In the genomic region with DNA sequence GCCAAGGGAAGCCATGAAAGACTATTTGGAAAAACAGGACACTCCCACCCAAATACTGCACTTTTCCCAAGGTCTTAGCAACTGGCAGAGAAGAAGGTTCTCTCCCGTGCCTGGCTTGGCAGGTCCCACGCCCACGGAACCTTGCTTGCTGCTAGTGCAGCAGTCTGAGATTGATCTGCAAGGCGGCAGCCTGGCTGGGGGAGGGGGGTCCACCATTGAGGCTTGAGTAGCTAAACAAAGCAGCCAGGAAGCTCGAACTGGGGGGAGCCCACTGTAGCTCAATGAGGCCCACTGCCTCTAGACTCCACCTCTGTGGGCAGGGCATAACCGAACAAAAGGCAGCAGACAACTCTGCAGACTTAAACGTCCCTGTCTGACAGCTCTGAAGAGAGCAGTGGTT, we compare ENCODE assay signal across 33 cellular contexts.
A peak's percentile ranks its signal among the peaks of the same experiment; 100 is the strongest.
DNase-seq lines count a peak whose midpoint lies in the region; FAIRE-seq and TF ChIP-seq lines count a peak whose summit lies in the region.
"Had no signal": no experiment of that assay in that cellular context is flagged by ENCODE, and none has a peak within 500 bp of the region (broad histone marks: within the 10 kb centered on the region; RNA-seq: fewer than 3 reads in every experiment).

No MANE protein-coding gene starts in this region.

- H3K18ac ChIP-seq in neuronal stem cell (ENCODE audit: low read length) = no peak overlapping the region

- H3K4ac ChIP-seq in neuronal stem cell (ENCODE audit: low read length) = no peak overlapping the region

- FAIRE-seq in kidney (lab: Jason Lieb, UNC) = no peak
- FAIRE-seq: A204.1, D721Med had no signal

- H2BK120ac ChIP-seq in neuronal stem cell (ENCODE audit: low read depth, low read length) = no peak overlapping the region

- no peak overlapping the region for H2BK15ac ChIP-seq in neuronal stem cell (ENCODE audit: low read length)

- H3K23ac ChIP-seq in neuronal stem cell (ENCODE audit: low read depth, low read length, poor library complexity) = no peak overlapping the region

- H3K36me3 ChIP-seq in kidney (ENCODE audit: control insufficient read depth in 1 of 2, insufficient read depth in 2 of 2, low read length in 2 of 2) = no peaks in the 10 kb centered on the region
- no peaks in the 10 kb centered on the region for H3K36me3 ChIP-seq in neuronal stem cell (replicated peaks in 1 of 2; ENCODE audit: control insufficient read depth in 2 of 2, insufficient read depth in 2 of 2, low read length in 2 of 2)
- H3K36me3 ChIP-seq: BE2C; BLaER1; BLaER1 treated with 17β-estradiol and CSF1 and Interleukin-3, amounts not matched to agents 10 nM and 100 nM had no signal

- peak overlapping the region; percentile 71 for H2AFZ ChIP-seq in neuronal stem cell (ENCODE audit: low read length)

- no peaks in the 10 kb centered on the region for H3K79me1 ChIP-seq in neuronal stem cell (ENCODE audit: low read depth, low read length)

- no peak overlapping the region for H4K91ac ChIP-seq in neuronal stem cell (ENCODE audit: low read depth, low read length, poor library complexity)

- no peaks in the 10 kb centered on the region for H3K9me3 ChIP-seq in kidney (ENCODE audit: control insufficient read depth in 1 of 2, low read length in 2 of 2)
- no peaks in the 10 kb centered on the region for H3K9me3 ChIP-seq in neuronal stem cell (replicated peaks in 1 of 2; ENCODE audit: control insufficient read depth in 2 of 2, insufficient read depth in 1 of 2, low read depth in 1 of 2, low read length in 2 of 2)
- H3K9me3 ChIP-seq: A549, BE2C, Caco-2 had no signal

- no peak overlapping the region for H3K4me3 ChIP-seq in kidney (ENCODE audit: low read length in 2 of 2)
- H3K4me3 ChIP-seq in neuronal stem cell (ENCODE audit: low read length in 2 of 2) = no peak overlapping the region
- H3K4me3 ChIP-seq: A549; BLaER1; BLaER1 treated with 17β-estradiol and CSF1 and Interleukin-3, amounts not matched to agents 10 nM and 100 nM had no signal

- no peak overlapping the region for H2BK5ac ChIP-seq in neuronal stem cell (ENCODE audit: low read length)

- H3K9ac ChIP-seq in kidney (ENCODE audit: low read length in 2 of 2) (no peak overlapping the region), neuronal stem cell (ENCODE audit: low read depth, low read length, poor library complexity) (no peak overlapping the region)
- H3K9ac ChIP-seq: BLaER1; BLaER1 treated with 17β-estradiol and CSF1 and Interleukin-3, amounts not matched to agents 10 nM and 100 nM had no signal

- H2AK5ac ChIP-seq in neuronal stem cell (ENCODE audit: low read depth, low read length) = no peak overlapping the region

- intact Hi-C loops in kidney (cut with DNase I) = no loop called here

- H2BK12ac ChIP-seq in neuronal stem cell (ENCODE audit: low read length) = no peak overlapping the region

- no CpG with 5 or more reads among the region's 7 CpGs for WGBS in neuronal stem cell (ENCODE audit: extremely low coverage in 2 of 2, insufficient read length in 2 of 2, insufficient replicate concordance in 1 of 2), 2 donors

- no peak overlapping the region for H3K4me2 ChIP-seq in neuronal stem cell (ENCODE audit: insufficient read depth, low read length, poor library complexity, severe bottlenecking)
- H3K4me2 ChIP-seq: A549; BLaER1; BLaER1 treated with 17β-estradiol and CSF1 and Interleukin-3, amounts not matched to agents 10 nM and 100 nM had no signal

- H3K4me1 ChIP-seq in kidney (ENCODE audit: control insufficient read depth in 1 of 2, insufficient read depth in 1 of 2, low read depth in 1 of 2, low read length in 2 of 2) (no peaks in the 10 kb centered on the region), neuronal stem cell (ENCODE audit: control insufficient read depth in 2 of 2, insufficient read depth in 1 of 2, low read depth in 1 of 2, low read length in 2 of 2) (no peaks in the 10 kb centered on the region)
- H3K4me1 ChIP-seq: A549, BE2C, BLaER1, Caco-2 had no signal

- TF ChIP-seq CTCF in kidney (IDR thresholded peaks at IDR 0.05; ENCODE audit: borderline replicate concordance, extremely low read depth, insufficient read depth) = no peak

- H3K27ac ChIP-seq in kidney (ENCODE audit: low read depth in 2 of 2, low read length in 2 of 2) (no peak overlapping the region), neuronal stem cell (replicated peaks; ENCODE audit: low read length) (no peak overlapping the region)
- H3K27ac ChIP-seq: 22Rv1; A549; BLaER1; BLaER1 treated with 17β-estradiol and CSF1 and Interleukin-3, amounts not matched to agents 10 nM and 100 nM; C4-2B had no signal

- DNase-seq in ELF-1 (ENCODE audit: low read depth, low spot score) = peak; percentile 4
- peak; percentile 61 for DNase-seq in kidney
- no peak for DNase-seq in neuronal stem cell (ENCODE audit: low spot score)
- no peak for DNase-seq in putamen (ENCODE audit: low spot score)
- DNase-seq in activated effector memory CD4-positive, alpha-beta T cell treated with Interleukin-2 at 50 U/mL for 16 hours = no peak
- DNase-seq in dedifferentiated amniotic fluid mesenchymal stem cell (ENCODE audit: extremely low spot score) = no peak
- DNase-seq: 8988T; ACHN; AML-193; BE2C; C1 segment of cervical spinal cord; Caco-2; Calu3; CD4-positive, alpha-beta memory T cell; CD4-positive, alpha-beta T cell; CD4-positive, CD25-positive, alpha-beta regulatory T cell; CD8-positive, alpha-beta memory T cell; CD8-positive, alpha-beta T cell; COR-L47; DMS 273 treated with DMSO at 0.1 percent for 48 hours; DMS153; DMS53; DMS79; DMS79 treated with DMSO at 0.1 percent for 48 hours; DND-41; EL had no signal

- H4K8ac ChIP-seq in neuronal stem cell (ENCODE audit: low read depth, low read length) = no peak overlapping the region

- H3K27me3 ChIP-seq in neuronal stem cell (ENCODE audit: control insufficient read depth in 3 of 3, insufficient read depth in 3 of 3, low read depth in 1 of 3, low read length in 3 of 3) = no peaks in the 10 kb centered on the region
- H3K27me3 ChIP-seq: BE2C had no signal

- H3K14ac ChIP-seq in neuronal stem cell (ENCODE audit: low read length) = no peak overlapping the region

Comparison
In these comparisons a context has a peak if more than half of its experiments do, and no peak if none do; other contexts are left out.
1. DNase-seq: peak in ELF-1 (single experiment) and kidney (single experiment); none in neuronal stem cell (single experiment), putamen (single experiment), activated effector memory CD4-positive, alpha-beta T cell treated with Interleukin-2 at 50 U/mL for 16 hours (single experiment) and dedifferentiated amniotic fluid mesenchymal stem cell (single experiment).